Comparison of ENCODE assay signal across 14 cellular contexts in genomic region chr2:159123786-159124185, GRCh38.
DNase-seq lines count a peak whose midpoint lies in the region; ATAC-seq and TF ChIP-seq lines count a peak whose summit lies in the region.
"Had no signal": no experiment of that assay in that cellular context is flagged by ENCODE, and none has a peak within 500 bp of the region (broad histone marks: within the 10 kb centered on the region; RNA-seq: fewer than 3 reads in every experiment).

No MANE protein-coding gene starts in this region.

- H3K27me3 Mint-ChIP-seq in CD8-positive, alpha-beta T cell (ENCODE audit: low read depth): no peaks in the 10 kb centered on the region
- H3K27me3 Mint-ChIP-seq: stimulated activated naive B cell treated with anti-CD40 and anti-IgM and Interleukin-4, amounts not matched to agents 10 μg/mL and 1 μg/mL and 100 μg/mL, for 72 hours had no signal

- H2AFZ ChIP-seq in Loucy (ENCODE audit: low read length): no peak overlapping the region

- no peak overlapping the region for H3K4me3 Mint-ChIP-seq in CD8-positive, alpha-beta T cell
- H3K4me3 Mint-ChIP-seq: activated T-cell treated with anti-CD3 and anti-CD28 coated beads, Interleukin-2, amount 50 U/mL, for 4 hours; stimulated activated naive B cell treated with anti-CD40 and anti-IgM and Interleukin-4, amounts not matched to agents 10 μg/mL and 1 μg/mL and 100 μg/mL, for 72 hours had no signal

- H3K4me1 Mint-ChIP-seq in CD8-positive, alpha-beta T cell (ENCODE audit: low read depth): peaks cover 19% of the 10 kb centered on the region

- 73 to 86% methylated on average over 9 of the region's 9 CpGs for WGBS in esophagus squamous epithelium, 2 donors

- no peaks in the 10 kb centered on the region for H3K9me3 ChIP-seq in CD8-positive, alpha-beta T cell (ENCODE audit: low read length)
- no peaks in the 10 kb centered on the region for H3K9me3 ChIP-seq in Loucy (ENCODE audit: insufficient read depth, low read depth, low read length)
- no peaks in the 10 kb centered on the region for H3K9me3 ChIP-seq in esophagus squamous epithelium
- H3K9me3 ChIP-seq in skeletal muscle satellite cell (replicated peaks; ENCODE audit: low read length): no peaks in the 10 kb centered on the region
- H3K9me3 ChIP-seq: psoas muscle had no signal

- peak overlapping the region; percentile 32 for H3K9ac ChIP-seq in Loucy (ENCODE audit: low read depth, low read length, poor library complexity, severe bottlenecking)
- peak overlapping the region; percentile 67 for H3K9ac ChIP-seq in skeletal muscle satellite cell (ENCODE audit: low read depth, low read length)

- H3K9me2 ChIP-seq in Loucy (replicated peaks; ENCODE audit: low read depth, low read length): no peaks in the 10 kb centered on the region

- H3K4me2 ChIP-seq in Loucy (ENCODE audit: low read depth, low read length, poor library complexity, severe bottlenecking) (no peak overlapping the region), skeletal muscle satellite cell (ENCODE audit: low read length) (no peak overlapping the region)

- no peaks in the 10 kb centered on the region for H3K27me3 ChIP-seq in CD8-positive, alpha-beta T cell (ENCODE audit: insufficient read depth, low read length)
- H3K27me3 ChIP-seq in Loucy (ENCODE audit: insufficient read depth, low read length, poor library complexity, severe bottlenecking) (no peaks in the 10 kb centered on the region), esophagus squamous epithelium (no peaks in the 10 kb centered on the region), skeletal muscle satellite cell (ENCODE audit: control insufficient read depth, insufficient read depth, low read length) (no peaks in the 10 kb centered on the region)

- no peak for TF ChIP-seq POLR2A in esophagus squamous epithelium (IDR thresholded peaks at IDR 0.05)

- TF ChIP-seq CTCF in CD8-positive, alpha-beta T cell (IDR thresholded peaks at IDR 0.05): no peak
- TF ChIP-seq CTCF in Loucy (conservative IDR thresholded peaks at IDR 0.05; ENCODE audit: low read length): no peak
- TF ChIP-seq CTCF in esophagus squamous epithelium (IDR thresholded peaks at IDR 0.05): no peak

- H3K36me3 ChIP-seq in CD8-positive, alpha-beta T cell (ENCODE audit: insufficient read depth, low read length): no peaks in the 10 kb centered on the region
- H3K36me3 ChIP-seq in Loucy (ENCODE audit: insufficient read depth, low read length) (no peaks in the 10 kb centered on the region), esophagus squamous epithelium (peaks cover 0 to 10% (median 0%) of the 10 kb centered on the region in 3 donors), skeletal muscle satellite cell (ENCODE audit: insufficient read depth, low read length) (no peaks in the 10 kb centered on the region)

- no peaks in the 10 kb centered on the region for H3F3A ChIP-seq in Loucy (ENCODE audit: low read depth)

- H3K4me3 ChIP-seq in CD8-positive, alpha-beta T cell (ENCODE audit: low read depth, low read length): no peak overlapping the region
- H3K4me3 ChIP-seq in Loucy (ENCODE audit: low read length, poor library complexity, severe bottlenecking): no peak overlapping the region
- no peak overlapping the region for H3K4me3 ChIP-seq in esophagus squamous epithelium
- no peak overlapping the region for H3K4me3 ChIP-seq in skeletal muscle satellite cell (ENCODE audit: low read length)
- H3K4me3 ChIP-seq: psoas muscle had no signal

- no peaks in the 10 kb centered on the region for H4K20me1 ChIP-seq in Loucy (ENCODE audit: insufficient read depth, low read length, poor library complexity, severe bottlenecking)

- peak overlapping the region; percentile 84 for H3K27ac Mint-ChIP-seq in CD8-positive, alpha-beta T cell
- H3K27ac Mint-ChIP-seq: stimulated activated naive B cell treated with anti-CD40 and anti-IgM and Interleukin-4, amounts not matched to agents 10 μg/mL and 1 μg/mL and 100 μg/mL, for 72 hours had no signal

- CTCF ChIA-PET in CD8-positive, alpha-beta T cell (lab: Charles Lee): interaction anchor here (1.4 to 2.0 kb wide), 2 partner anchors 88 to 222 kb away, joined by 6 to 7 read pairs; no protein-coding TSS in a partner anchor

- POLR2A ChIA-PET in CD8-positive, alpha-beta T cell (lab: Charles Lee): interaction anchor here (1.5 kb wide), 1 partner anchor 88 kb away, joined by 4 read pairs; no protein-coding TSS in a partner anchor

- no peak for DNase-seq in CD8-positive, alpha-beta T cell
- DNase-seq in esophagus squamous epithelium (lab: John Stamatoyannopoulos, UW): no peak
- DNase-seq in ecto neural progenitor cell (ENCODE audit: low spot score): no peak
- no peak for DNase-seq in NCI-H2196 (lab: John Stamatoyannopoulos, UW; ENCODE audit: unreplicated experiment)
- DNase-seq in UCSD-AML1 (lab: John Stamatoyannopoulos, UW; ENCODE audit: unreplicated experiment): no peak
- DNase-seq: activated T-cell treated with anti-CD3 and anti-CD28 coated beads, Interleukin-2, amount 50 U/mL, for 4 hours; hypothalamus; NCI-H146; psoas muscle; stimulated activated CD4-positive, alpha-beta T cell treated with anti-CD3 and anti-CD28 coated beads, Interleukin-2, amount 100 ng/mL, for 48 hours; stimulated activated naive B cell treated with anti-CD40 and anti-IgM and Interleukin-4, amounts not matched to agents 10 μg/mL and 1 μg/mL and 100 μg/mL, for 72 hours had no signal

- intact Hi-C loops in CD8-positive, alpha-beta T cell (cut with DNase I, micrococcal nuclease): loop anchor here in 1 of 2 experiments (1.0 kb wide), 1 partner anchor 589 kb away; the partner anchor contains the start of gene MARCHF7
- intact Hi-C loops in esophagus squamous epithelium (cut with DNase I): no loop called here

- H3K9me3 Mint-ChIP-seq in CD8-positive, alpha-beta T cell: no peaks in the 10 kb centered on the region
- H3K9me3 Mint-ChIP-seq: activated T-cell treated with anti-CD3 and anti-CD28 coated beads, Interleukin-2, amount 50 U/mL, for 4 hours; stimulated activated naive B cell treated with anti-CD40 and anti-IgM and Interleukin-4, amounts not matched to agents 10 μg/mL and 1 μg/mL and 100 μg/mL, for 72 hours had no signal

- no peak for ATAC-seq in CD8-positive, alpha-beta T cell
- ATAC-seq: psoas muscle; stimulated activated naive B cell treated with anti-CD40 and anti-IgM and Interleukin-4, amounts not matched to agents 10 μg/mL and 1 μg/mL and 100 μg/mL, for 72 hours had no signal

- no peak overlapping the region for H3K27ac ChIP-seq in CD8-positive, alpha-beta T cell (ENCODE audit: low read depth, low read length)
- peak overlapping the region; percentile 81 to 90 (median 83) for H3K27ac ChIP-seq in esophagus squamous epithelium
- H3K27ac ChIP-seq: psoas muscle had no signal

- peaks cover 13% of the 10 kb centered on the region for H3K4me1 ChIP-seq in CD8-positive, alpha-beta T cell (ENCODE audit: insufficient read depth, low read length)
- peaks cover 27% of the 10 kb centered on the region for H3K4me1 ChIP-seq in Loucy (ENCODE audit: insufficient read depth, low read length, poor library complexity, severe bottlenecking)
- H3K4me1 ChIP-seq in esophagus squamous epithelium: peaks cover 15 to 66% (median 26%) of the 10 kb centered on the region in 3 donors
- peaks cover 16% of the 10 kb centered on the region for H3K4me1 ChIP-seq in skeletal muscle satellite cell (ENCODE audit: control insufficient read depth, insufficient read depth, low read length)

- no peaks in the 10 kb centered on the region for H3K36me3 Mint-ChIP-seq in CD8-positive, alpha-beta T cell
- H3K36me3 Mint-ChIP-seq: CD14-positive monocyte; stimulated activated naive B cell treated with anti-CD40 and anti-IgM and Interleukin-4, amounts not matched to agents 10 μg/mL and 1 μg/mL and 100 μg/mL, for 72 hours had no signal

- H3K79me2 ChIP-seq in Loucy (ENCODE audit: insufficient read depth, low read length): no peaks in the 10 kb centered on the region
